In the genomic region with DNA sequence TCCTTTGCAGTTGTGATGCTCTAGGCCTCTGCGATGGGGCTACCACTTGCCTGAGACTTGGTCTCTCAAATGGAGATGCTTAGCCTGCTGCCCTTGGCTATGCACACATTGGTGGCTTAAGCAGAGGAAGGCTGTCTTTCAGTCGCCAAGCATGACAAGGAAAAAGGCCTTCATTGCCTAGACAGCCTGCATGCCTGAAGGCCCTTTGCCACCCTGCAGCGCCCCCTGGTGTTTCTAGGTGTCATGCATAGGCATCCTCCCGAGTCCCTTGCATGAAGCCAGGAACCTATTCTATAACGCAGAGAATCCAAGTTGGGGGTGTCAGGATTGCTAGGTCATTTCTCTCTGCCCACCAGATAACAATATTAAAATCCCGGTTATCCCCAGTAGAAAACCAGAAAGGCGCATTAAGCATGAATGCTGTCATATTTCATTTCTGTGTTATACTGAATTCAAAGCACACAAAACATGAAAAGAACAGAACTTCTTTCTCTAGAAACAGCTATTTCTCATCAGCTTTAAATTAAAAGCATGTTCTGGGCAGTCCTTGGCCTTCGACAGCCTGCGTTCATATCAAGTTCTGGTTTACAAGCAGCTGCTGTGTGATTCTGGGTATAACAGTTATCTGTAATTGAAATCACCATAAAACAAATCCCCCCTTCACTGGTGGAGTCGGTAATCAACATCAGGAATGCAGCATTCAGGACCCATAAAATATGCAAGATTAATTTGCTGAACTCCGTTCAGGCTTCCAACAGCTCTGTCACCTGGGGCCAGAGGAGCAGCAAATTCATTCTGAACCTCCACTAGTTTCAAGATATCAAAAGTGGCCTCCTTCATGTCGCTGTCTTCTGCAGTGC, we compare ENCODE assay signal across 1 cellular context.
A peak's percentile ranks its signal among the peaks of the same experiment; 100 is the strongest.
TF ChIP-seq lines count a peak whose summit lies in the region.

No MANE protein-coding gene starts in this region.

TF ChIP-seq in H1, 55 proteins besides CTCF, POLR2A, EP300 and RAD21 (continued from another document):
- TF ChIP-seq, protein P1, sequence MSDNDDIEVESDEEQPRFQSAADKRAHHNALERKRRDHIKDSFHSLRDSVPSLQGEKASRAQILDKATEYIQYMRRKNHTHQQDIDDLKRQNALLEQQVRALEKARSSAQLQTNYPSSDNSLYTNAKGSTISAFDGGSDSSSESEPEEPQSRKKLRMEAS (IDR thresholded peaks at IDR 0.05) = peak; percentile 46; the same call in 1 of the 2 replicates
- no peak for TF ChIP-seq JUND (IDR thresholded peaks at IDR 0.05; ENCODE audit: low read length)
- TF ChIP-seq CBX8 (IDR thresholded peaks at IDR 0.05; ENCODE audit: borderline replicate concordance, low read depth, low read length) = no peak
- no peak for TF ChIP-seq CHD2 (IDR thresholded peaks at IDR 0.05; ENCODE audit: low read length)
- TF ChIP-seq CREB1 (IDR thresholded peaks at IDR 0.05) = peak; percentile 41; the same call in 1 of the 2 replicates
- TF ChIP-seq CHD7 (IDR thresholded peaks at IDR 0.05; ENCODE audit: insufficient replicate concordance, low read length) = no peak
- no peak for TF ChIP-seq SP1 (IDR thresholded peaks at IDR 0.05; ENCODE audit: low read depth, low read length)
- TF ChIP-seq YY1 (IDR thresholded peaks at IDR 0.05; ENCODE audit: low read depth, low read length) = 0 out of 2 replicates have a peak, but pooled peaks have one; percentile 34
- TF ChIP-seq SIN3A (conservative IDR thresholded peaks at IDR 0.05 in 1 of 2, IDR thresholded peaks at IDR 0.05 in 1 of 2; ENCODE audit: low read depth in 1 of 2, low read length in 2 of 2) = 0 out of 4 replicates have a peak, but pooled peaks of 1 of the 2 experiments have one; percentile 53
